ENCODE assay signal across 9 cellular contexts in the genomic region with DNA sequence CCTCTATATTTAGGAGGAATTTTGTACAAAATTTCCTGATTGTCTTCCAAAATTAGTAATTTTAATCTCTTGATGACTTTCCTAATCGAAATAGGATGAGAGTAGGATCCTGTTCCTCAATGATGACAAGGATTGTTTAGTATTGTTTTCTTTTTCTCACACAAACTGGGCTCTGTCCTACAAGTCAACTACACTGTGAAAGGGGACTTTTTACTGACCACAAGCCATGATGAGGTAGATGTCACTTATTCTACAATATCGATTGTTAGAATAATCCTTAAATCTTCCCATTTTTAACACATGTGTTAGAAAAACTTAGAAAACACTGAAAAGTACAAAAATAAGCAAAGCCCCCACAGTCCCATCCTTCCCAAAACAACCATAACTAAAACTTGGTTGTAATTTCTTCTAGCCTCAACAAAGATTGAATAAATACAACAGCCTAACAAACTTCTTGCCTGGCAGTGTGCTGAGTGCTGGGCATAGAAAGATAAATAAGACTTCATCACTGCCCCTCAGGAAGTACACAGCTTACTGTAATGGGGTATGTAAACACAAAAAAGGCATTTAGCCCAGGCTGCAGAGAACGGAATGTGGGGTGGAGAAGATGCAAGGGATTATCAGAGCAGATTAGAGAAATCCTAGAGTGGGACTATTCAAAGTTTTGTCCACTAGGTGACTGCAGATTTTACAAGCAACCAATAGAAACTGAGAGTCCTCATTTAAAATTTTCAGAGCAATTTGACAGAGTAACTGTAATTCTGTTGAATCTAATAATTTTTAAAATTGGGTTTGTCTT. TPM values are rescaled to one million over a fixed set of nuclear protein-coding genes. Genes with fewer than 3 reads are reported as not detected.
DNase-seq lines count a peak whose midpoint lies in the region; ATAC-seq and TF ChIP-seq lines count a peak whose summit lies in the region.
"Had no signal": no experiment of that assay in that cellular context is flagged by ENCODE, and none has a peak within 500 bp of the region (broad histone marks: within the 10 kb centered on the region; RNA-seq: fewer than 3 reads in every experiment).

No MANE protein-coding gene starts in this region.

- H3K27me3 ChIP-seq in CD8-positive, alpha-beta T cell (ENCODE audit: insufficient read depth, low read length): no peaks in the 10 kb centered on the region
- H3K27me3 ChIP-seq in mucosa of rectum (ENCODE audit: control insufficient read depth in 2 of 2, insufficient read depth in 2 of 2, low read length in 2 of 2): no peaks in the 10 kb centered on the region

- intact Hi-C loops in CD8-positive, alpha-beta T cell (cut with DNase I, micrococcal nuclease): loop anchor here in 1 of 2 experiments (5.0 kb wide), 1 partner anchor 35 kb away; a partner anchor contains a TSS

- no peak overlapping the region for H3K4me3 Mint-ChIP-seq in CD8-positive, alpha-beta T cell
- no peak overlapping the region for H3K4me3 Mint-ChIP-seq in activated CD8-positive, alpha-beta memory T cell treated with anti-CD3 and anti-CD28 coated beads, Interleukin-2, amount 10 ng/mL, durations not matched to agents 7 days and 5 days

- in situ Hi-C loops in astrocyte of the cerebellum (cut with HindIII; ENCODE audit: low sequenced_read_pairs): no loop called here

- H3K9ac ChIP-seq in mucosa of rectum (ENCODE audit: low read depth in 1 of 2, low read length in 2 of 2): no peak overlapping the region

- no peaks in the 10 kb centered on the region for H3K36me3 ChIP-seq in CD8-positive, alpha-beta T cell (ENCODE audit: insufficient read depth, low read length)
- H3K36me3 ChIP-seq in mucosa of rectum (ENCODE audit: control insufficient read depth in 2 of 2, insufficient read depth in 2 of 2, low read length in 2 of 2): no peaks in the 10 kb centered on the region

- H3K27me3 Mint-ChIP-seq in CD8-positive, alpha-beta T cell (ENCODE audit: low read depth): peaks cover 4% of the 10 kb centered on the region
- H3K27me3 Mint-ChIP-seq in activated CD8-positive, alpha-beta memory T cell treated with anti-CD3 and anti-CD28 coated beads, Interleukin-2, amount 10 ng/mL, durations not matched to agents 7 days and 5 days: peaks cover 4% of the 10 kb centered on the region

- no peaks in the 10 kb centered on the region for H3K4me1 ChIP-seq in CD8-positive, alpha-beta T cell (ENCODE audit: insufficient read depth, low read length)
- H3K4me1 ChIP-seq in mucosa of rectum (ENCODE audit: control insufficient read depth in 2 of 2, insufficient read depth in 2 of 2, low read length in 2 of 2): peaks cover 0 to 9% of the 10 kb centered on the region in 2 donors

- POLR2A ChIA-PET in CD8-positive, alpha-beta T cell (lab: Charles Lee): no interaction called here

- TF ChIP-seq CTCF in CD8-positive, alpha-beta T cell (IDR thresholded peaks at IDR 0.05): peak; percentile 32
- TF ChIP-seq CTCF in astrocyte of the cerebellum (IDR thresholded peaks at IDR 0.05; ENCODE audit: low read depth, low read length, missing control alignments) (peak; percentile 28), omental fat pad (IDR thresholded peaks at IDR 0.05) (no peak)

- no peaks in the 10 kb centered on the region for H3K4me1 Mint-ChIP-seq in CD8-positive, alpha-beta T cell (ENCODE audit: low read depth)
- H3K4me1 Mint-ChIP-seq in activated CD8-positive, alpha-beta memory T cell treated with anti-CD3 and anti-CD28 coated beads, Interleukin-2, amount 10 ng/mL, durations not matched to agents 7 days and 5 days: peaks cover 10% of the 10 kb centered on the region

- no peak overlapping the region for H3K27ac ChIP-seq in CD8-positive, alpha-beta T cell (ENCODE audit: low read depth, low read length)
- peak overlapping the region; percentile 60 to 86 for H3K27ac ChIP-seq in mucosa of rectum (ENCODE audit: low read depth in 2 of 2, low read length in 2 of 2)

- ATAC-seq in CD8-positive, alpha-beta T cell: no peak
- peak; percentile 58 for ATAC-seq in HG02981 (IDR thresholded peaks at IDR 0.05; ENCODE audit: unreplicated experiment)
- no peak for ATAC-seq in omental fat pad (ENCODE audit: low FRiP score)
- no peak for ATAC-seq in activated CD8-positive, alpha-beta memory T cell treated with anti-CD3 and anti-CD28 coated beads, Interleukin-2, amount 10 ng/mL, durations not matched to agents 7 days and 5 days

- H3K27ac Mint-ChIP-seq in CD8-positive, alpha-beta T cell: no peak overlapping the region
- H3K27ac Mint-ChIP-seq in activated CD8-positive, alpha-beta memory T cell treated with anti-CD3 and anti-CD28 coated beads, Interleukin-2, amount 10 ng/mL, durations not matched to agents 7 days and 5 days: no peak overlapping the region

- no peaks in the 10 kb centered on the region for H3K9me3 ChIP-seq in CD8-positive, alpha-beta T cell (ENCODE audit: low read length)
- no peaks in the 10 kb centered on the region for H3K9me3 ChIP-seq in mucosa of rectum (ENCODE audit: control insufficient read depth in 2 of 2, low read length in 2 of 2)

- no peak for DNase-seq in CD8-positive, alpha-beta T cell
- DNase-seq in astrocyte of the cerebellum (ENCODE audit: low read depth) (no peak), omental fat pad (ENCODE audit: low spot score) (no peak), NCI-H774 (lab: John Stamatoyannopoulos, UW) (no peak)
- DNase-seq in activated naive CD4-positive, alpha-beta T cell treated with anti-CD3 and anti-CD28 coated beads, Interleukin-2, amount 50 U/mL, for 16 hours: no peak
- no peak for DNase-seq in activated CD8-positive, alpha-beta memory T cell treated with anti-CD3 and anti-CD28 coated beads, Interleukin-2, amount 10 ng/mL, durations not matched to agents 7 days and 5 days
- DNase-seq: hippocampal formation had no signal

- CTCF ChIA-PET in CD8-positive, alpha-beta T cell (lab: Charles Lee): no interaction called here
- CTCF ChIA-PET in activated CD8-positive, alpha-beta memory T cell treated with anti-CD3 and anti-CD28 coated beads, Interleukin-2, amount 10 ng/mL, durations not matched to agents 7 days and 5 days (lab: Charles Lee): no interaction called here

- H3K9me3 Mint-ChIP-seq in CD8-positive, alpha-beta T cell: no peaks in the 10 kb centered on the region
- no peaks in the 10 kb centered on the region for H3K9me3 Mint-ChIP-seq in activated CD8-positive, alpha-beta memory T cell treated with anti-CD3 and anti-CD28 coated beads, Interleukin-2, amount 10 ng/mL, durations not matched to agents 7 days and 5 days (ENCODE audit: low read depth)

- H3K36me3 Mint-ChIP-seq in CD8-positive, alpha-beta T cell: no peaks in the 10 kb centered on the region
- H3K36me3 Mint-ChIP-seq in activated CD8-positive, alpha-beta memory T cell treated with anti-CD3 and anti-CD28 coated beads, Interleukin-2, amount 10 ng/mL, durations not matched to agents 7 days and 5 days: no peaks in the 10 kb centered on the region

- H3K4me3 ChIP-seq in CD8-positive, alpha-beta T cell (ENCODE audit: low read depth, low read length): no peak overlapping the region
- H3K4me3 ChIP-seq in astrocyte of the cerebellum (ENCODE audit: low read depth, low read length): no peak overlapping the region
- H3K4me3 ChIP-seq in mucosa of rectum (ENCODE audit: low read length in 2 of 2): no peak overlapping the region

RNA-seq across cellular contexts. Expression of a gene that starts 35.6 kb away (rescaled TPM):
- total RNA-seq in CD8-positive, alpha-beta T cell: 10 to 100 TPM; 49.3 to 51.7 TPM
- 10 to 100 TPM; 15.8 to 66.2 (median 22.9) TPM for total RNA-seq in omental fat pad
- 1 to 10 TPM; 8.5 to 10.0 TPM for total RNA-seq in activated CD8-positive, alpha-beta memory T cell treated with anti-CD3 and anti-CD28 coated beads, Interleukin-2, amount 10 ng/mL, durations not matched to agents 7 days and 5 days

Comparison
In these comparisons a context has a peak if more than half of its experiments do, and no peak if none do; other contexts are left out.
1. CTCF ChIP-seq: peak in CD8-positive, alpha-beta T cell (single experiment) and astrocyte of the cerebellum (single experiment); none in omental fat pad (0 of 3).